Comparison of ENCODE assay signal across 8 cellular contexts in genomic region chr18:711330-711692, GRCh38. TPM values are rescaled to one million over a fixed set of nuclear protein-coding genes. Genes with fewer than 3 reads are reported as not detected.
DNase-seq lines count a peak whose midpoint lies in the region; ATAC-seq, FAIRE-seq and TF ChIP-seq lines count a peak whose summit lies in the region.

No MANE protein-coding gene starts in this region.

- TF ChIP-seq POLR2A in body of pancreas (IDR thresholded peaks at IDR 0.05), result no peak
- TF ChIP-seq POLR2A in HepG2 (IDR thresholded peaks at IDR 0.05; ENCODE audit: insufficient read depth in 1 of 2, low read depth in 2 of 2, low read length in 2 of 2), result no peak

- POLR2A ChIA-PET in HepG2 (lab: Yijun Ruan, JAX), result interaction anchor here (0.6 to 1.4 kb wide), 3 partner anchors 9 to 28 kb away, joined by 3 to 5 read pairs (median 5); no protein-coding TSS in a partner anchor

- no peak for DNase-seq in activated naive CD4-positive, alpha-beta T cell treated with anti-CD3 and anti-CD28 coated beads for 36 hours
- no peak for DNase-seq in activated naive CD4-positive, alpha-beta T cell (lab: John Stamatoyannopoulos, UW)
- no peak for DNase-seq in body of pancreas
- no peak for DNase-seq in HepG2 (ENCODE audit: low spot score)
- no peak for DNase-seq in tibial artery
- no peak for DNase-seq in KG1 (lab: John Stamatoyannopoulos, UW)
- DNase-seq in HT-29 (ENCODE audit: low spot score), result no peak

- H3K79me2 ChIP-seq in HepG2 (ENCODE audit: insufficient read depth, low read length), result peaks cover 38% of the 10 kb centered on the region

- H4K20me1 ChIP-seq in HepG2 (ENCODE audit: insufficient read depth, low read length), result no peaks in the 10 kb centered on the region

- H3K9me3 Mint-ChIP-seq in activated naive CD4-positive, alpha-beta T cell treated with anti-CD3 and anti-CD28 coated beads for 36 hours, result no peaks in the 10 kb centered on the region

- peak overlapping the region; percentile 96 for H3K4me2 ChIP-seq in HepG2 (ENCODE audit: low read depth, low read length)

- peak overlapping the region; percentile 74 for H3K4me3 ChIP-seq in HUES6 (ENCODE audit: low read depth, low read length)
- H3K4me3 ChIP-seq in body of pancreas, result peak overlapping the region in 1 of 2 donors; percentile 38
- peak overlapping the region; percentile 65 to 79 (median 72) for H3K4me3 ChIP-seq in HepG2 (replicated peaks in 1 of 3; ENCODE audit: insufficient read depth in 1 of 3, low read depth in 2 of 3, low read length in 3 of 3)
- H3K4me3 ChIP-seq in tibial artery, result peak overlapping the region; percentile 65 to 67

- no peak for ATAC-seq in body of pancreas
- ATAC-seq in HepG2, result no peak

- no peak overlapping the region for H2AFZ ChIP-seq in HepG2 (ENCODE audit: low read length)

- no peak for FAIRE-seq in HepG2 (lab: Jason Lieb, UNC)

- WGBS in body of pancreas, 2 donors, result 14 to 31% methylated on average over 6 to 8 of the region's 8 CpGs
- WGBS in HepG2 (ENCODE audit: low lambda C conversion rate), result 32% methylated on average over 8 of the region's 8 CpGs

- H3K36me3 Mint-ChIP-seq in activated naive CD4-positive, alpha-beta T cell treated with anti-CD3 and anti-CD28 coated beads for 36 hours (ENCODE audit: low read depth), result peaks cover 28% of the 10 kb centered on the region

- intact Hi-C loops in activated naive CD4-positive, alpha-beta T cell treated with anti-CD3 and anti-CD28 coated beads for 36 hours (cut with micrococcal nuclease), result loop anchor here (2.0 kb wide), 2 partner anchors 17 to 87 kb away; no protein-coding TSS in a partner anchor
- intact Hi-C loops in body of pancreas (cut with DNase I) (no loop called here), HepG2 (cut with micrococcal nuclease; ENCODE audit: unreplicated experiment) (loop anchor here (2.0 kb wide), 1 partner anchor 53 kb away; no protein-coding TSS in a partner anchor), tibial artery (cut with DNase I; ENCODE audit: low total_unique reads) (loop anchor here (5.0 to 10.0 kb wide), 2 partner anchors 57 to 101 kb away; partner anchors contain the start of genes TYMS and YES1)

- peak overlapping the region; percentile 75 for H3K27ac Mint-ChIP-seq in activated naive CD4-positive, alpha-beta T cell treated with anti-CD3 and anti-CD28 coated beads for 36 hours

- in situ Hi-C loops in HepG2 (cut with HindIII; ENCODE audit: extremely low pct_ligation_motif_present, low pct_unique_long_range_greater_than_20kb), result no loop called here

- H3K36me3 ChIP-seq in HUES6 (ENCODE audit: control insufficient read depth, insufficient read depth, low read length) (peaks cover 10% of the 10 kb centered on the region), body of pancreas (replicated peaks in 1 of 2; ENCODE audit: insufficient read depth in 1 of 2, low read depth in 2 of 2) (no peaks in the 10 kb centered on the region), HepG2 (replicated peaks in 1 of 2; ENCODE audit: control insufficient read depth in 1 of 2, insufficient read depth in 2 of 2, low read length in 2 of 2) (peaks cover 0 to 13% of the 10 kb centered on the region in 2 experiments; a peak in 4 of 5 replicates), tibial artery (peaks cover 0 to 15% (median 0%) of the 10 kb centered on the region in 3 donors)

- TF ChIP-seq CTCF in body of pancreas (IDR thresholded peaks at IDR 0.05) (no peak), HepG2 (CRISPR knock-in tag; IDR thresholded peaks at IDR 0.05) (no peak), tibial artery (IDR thresholded peaks at IDR 0.05) (no peak)

- H3K27me3 ChIP-seq in HUES6 (ENCODE audit: control insufficient read depth, insufficient read depth, low read length) (no peaks in the 10 kb centered on the region), body of pancreas (no peaks in the 10 kb centered on the region), HepG2 (ENCODE audit: control insufficient read depth in 1 of 2, insufficient read depth in 2 of 2, low read length in 2 of 2) (no peaks in the 10 kb centered on the region), tibial artery (no peaks in the 10 kb centered on the region)

- H3K9me3 ChIP-seq in HUES6 (ENCODE audit: control insufficient read depth, insufficient read depth, low read depth, low read length) (no peaks in the 10 kb centered on the region), body of pancreas (no peaks in the 10 kb centered on the region), HepG2 (ENCODE audit: low read length) (no peaks in the 10 kb centered on the region), tibial artery (no peaks in the 10 kb centered on the region)

- no peak for TF ChIP-seq RAD21 in HepG2 (CRISPR knock-in tag; IDR thresholded peaks at IDR 0.05)

- H3K27ac ChIP-seq in HUES6 (ENCODE audit: low read depth, low read length) (no peak overlapping the region), body of pancreas (peak overlapping the region; percentile 64 to 86 (median 84)), HepG2 (ENCODE audit: extremely low read length, insufficient read depth, low read length) (peak overlapping the region; percentile 70), tibial artery (peak overlapping the region; percentile 67 to 78)

- H3K9ac ChIP-seq in HUES6 (ENCODE audit: low read length) (peak overlapping the region; percentile 90), HepG2 (ENCODE audit: insufficient read depth, low read depth, low read length) (peak overlapping the region; percentile 82)

- peak overlapping the region; percentile 78 for H3K4me3 Mint-ChIP-seq in activated naive CD4-positive, alpha-beta T cell treated with anti-CD3 and anti-CD28 coated beads for 36 hours

- H3K4me1 ChIP-seq in HUES6 (ENCODE audit: control insufficient read depth, insufficient read depth, low read length) (no peaks in the 10 kb centered on the region), body of pancreas (peaks cover 22% of the 10 kb centered on the region), HepG2 (ENCODE audit: insufficient read depth, low read length) (peaks cover 23% of the 10 kb centered on the region), tibial artery (peaks cover 0 to 18% (median 7%) of the 10 kb centered on the region in 4 donors)

- peaks cover 48% of the 10 kb centered on the region for H3K4me1 Mint-ChIP-seq in activated naive CD4-positive, alpha-beta T cell treated with anti-CD3 and anti-CD28 coated beads for 36 hours (ENCODE audit: low read depth)

- CTCF ChIA-PET in activated naive CD4-positive, alpha-beta T cell treated with anti-CD3 and anti-CD28 coated beads for 36 hours (lab: Charles Lee), result interaction anchor here (0.7 to 4.9 kb wide), 3 partner anchors 92 to 128 kb away, joined by 3 to 24 read pairs (median 8); no protein-coding TSS in a partner anchor
- CTCF ChIA-PET in HepG2 (lab: Yijun Ruan, JAX; ENCODE audit: low intra/inter-chr PET ratio, low total read pairs), result interaction anchor here (1.3 kb wide), 1 partner anchor 128 kb away, joined by 6 read pairs; no protein-coding TSS in a partner anchor

- TF ChIP-seq EP300 in HepG2 (IDR thresholded peaks at IDR 0.05; ENCODE audit: low read depth in 2 of 2, low read length in 2 of 2) (no peak), HepG2 (CRISPR knock-in tag; IDR thresholded peaks at IDR 0.05; ENCODE audit: borderline replicate concordance) (no peak)

- BruUV-seq in HepG2 (replicated peaks; lab: Mats Ljungman, UMichigan), result no TSS peak

- H3K27me3 Mint-ChIP-seq in activated naive CD4-positive, alpha-beta T cell treated with anti-CD3 and anti-CD28 coated beads for 36 hours (ENCODE audit: low read depth), result no peaks in the 10 kb centered on the region

RNA-seq across cellular contexts. Expression of gene ENOSF1, which starts 1.1 kb away (rescaled TPM):
- total RNA-seq in activated naive CD4-positive, alpha-beta T cell treated with anti-CD3 and anti-CD28 coated beads for 36 hours, result 10 to 100 TPM; 61.3 to 66.1 TPM
- total RNA-seq in body of pancreas, result 10 to 100 TPM; 59.7 to 62.3 TPM
- total RNA-seq in HepG2 (2016; rRNA removed; fragmentation: Illumina TruSeq; extraction: Trizol), result 21.1 and 37.6 TPM in 2 replicates
- total RNA-seq in HepG2 (2016; cell fraction: cytosol; rRNA removed; fragmentation: Illumina TruSeq; extraction: Trizol; ENCODE audit: low read depth), result 8.2 and 9.8 TPM in 2 replicates
- 25.4 and 34.5 TPM in 2 replicates for total RNA-seq in HepG2 (2016; cell fraction: insoluble cytoplasmic fraction; rRNA removed; fragmentation: Illumina TruSeq; extraction: Trizol)
- total RNA-seq in HepG2 (2016; cell fraction: membrane; rRNA removed; fragmentation: Illumina TruSeq; extraction: Trizol), result 8.9 and 9.6 TPM in 2 replicates
- total RNA-seq in HepG2 (2016; cell fraction: nucleus; rRNA removed; fragmentation: Illumina TruSeq; extraction: Trizol), result 59.4 and 77.1 TPM in 2 replicates
- 38.2 and 40.1 TPM in 2 replicates for polyA plus RNA-seq in HepG2 (2011; rRNA removed)
- polyA plus RNA-seq in HepG2 (2011; cell fraction: cytosol; rRNA removed), result 10.1 and 10.8 TPM in 2 replicates
- polyA plus RNA-seq in HepG2 (2011; cell fraction: nucleus; rRNA removed), result 182 and 188 TPM in 2 replicates
- polyA plus RNA-seq in HepG2 (2012), result 22.6 and 32.9 TPM in 2 replicates
- 2.2 and 3.1 TPM in 2 replicates for polyA plus RNA-seq in HepG2 (2016; cell fraction: cytosol; fragmentation: Illumina TruSeq; extraction: Trizol; ENCODE audit: low read depth)
- polyA plus RNA-seq in HepG2 (2016; cell fraction: insoluble cytoplasmic fraction; fragmentation: Illumina TruSeq; extraction: Trizol; ENCODE audit: low read depth), result 23.8 and 27.2 TPM in 2 replicates
- 6.1 and 7.0 TPM in 2 replicates for polyA plus RNA-seq in HepG2 (2016; cell fraction: membrane; fragmentation: Illumina TruSeq; extraction: Trizol; ENCODE audit: low read depth)
- 131 and 139 TPM in 2 replicates for polyA plus RNA-seq in HepG2 (2016; cell fraction: nucleus; fragmentation: Illumina TruSeq; extraction: Trizol; ENCODE audit: insufficient read depth, low read depth)
- 73.7 and 121 TPM in 2 replicates for polyA minus RNA-seq in HepG2 (2011; rRNA and poly(A)+ RNA removed; ENCODE audit: low replicate concordance)
- polyA minus RNA-seq in HepG2 (2011; cell fraction: cytosol; rRNA and poly(A)+ RNA removed), result 8.3 and 11.0 TPM in 2 replicates
- polyA minus RNA-seq in HepG2 (2011; cell fraction: nucleus; rRNA and poly(A)+ RNA removed), result 137 and 147 TPM in 2 replicates
- 75.1 and 85.1 TPM in 2 replicates for total RNA-seq in HT-29 (2014; rRNA removed; shearing (Covaris generic))

RNA-seq across cellular contexts. Expression of gene TYMS, which starts 53.9 kb away (rescaled TPM):
- total RNA-seq in activated naive CD4-positive, alpha-beta T cell treated with anti-CD3 and anti-CD28 coated beads for 36 hours, result 100 to 1,000 TPM; 315 to 325 TPM
- total RNA-seq in body of pancreas, result 1 to 10 TPM; 1.8 to 7.6 TPM
- 80.1 and 186 TPM in 2 replicates for total RNA-seq in HepG2 (2016; rRNA removed; fragmentation: Illumina TruSeq; extraction: Trizol)
- 27.2 and 31.4 TPM in 2 replicates for total RNA-seq in HepG2 (2016; cell fraction: cytosol; rRNA removed; fragmentation: Illumina TruSeq; extraction: Trizol; ENCODE audit: low read depth)
- total RNA-seq in HepG2 (2016; cell fraction: insoluble cytoplasmic fraction; rRNA removed; fragmentation: Illumina TruSeq; extraction: Trizol), result 77.9 and 183 TPM in 2 replicates
- 91.3 and 92.9 TPM in 2 replicates for total RNA-seq in HepG2 (2016; cell fraction: membrane; rRNA removed; fragmentation: Illumina TruSeq; extraction: Trizol)
- 89.4 and 101 TPM in 2 replicates for total RNA-seq in HepG2 (2016; cell fraction: nucleus; rRNA removed; fragmentation: Illumina TruSeq; extraction: Trizol)
- 84.9 and 106 TPM in 2 replicates for polyA plus RNA-seq in HepG2 (2011; rRNA removed)
- polyA plus RNA-seq in HepG2 (2011; cell fraction: cytosol; rRNA removed), result 66.6 and 93.1 TPM in 2 replicates
- 30.9 and 37.2 TPM in 2 replicates for polyA plus RNA-seq in HepG2 (2011; cell fraction: nucleus; rRNA removed)
- polyA plus RNA-seq in HepG2 (2012), result 69.5 and 111 TPM in 2 replicates
- polyA plus RNA-seq in HepG2 (2016; cell fraction: cytosol; fragmentation: Illumina TruSeq; extraction: Trizol; ENCODE audit: low read depth), result 61.0 and 61.1 TPM in 2 replicates
- 396 and 406 TPM in 2 replicates for polyA plus RNA-seq in HepG2 (2016; cell fraction: insoluble cytoplasmic fraction; fragmentation: Illumina TruSeq; extraction: Trizol; ENCODE audit: low read depth)
- polyA plus RNA-seq in HepG2 (2016; cell fraction: membrane; fragmentation: Illumina TruSeq; extraction: Trizol; ENCODE audit: low read depth), result 107 and 113 TPM in 2 replicates
- 245 and 246 TPM in 2 replicates for polyA plus RNA-seq in HepG2 (2016; cell fraction: nucleus; fragmentation: Illumina TruSeq; extraction: Trizol; ENCODE audit: insufficient read depth, low read depth)
- 242 and 518 TPM in 2 replicates for polyA minus RNA-seq in HepG2 (2011; rRNA and poly(A)+ RNA removed; ENCODE audit: low replicate concordance)
- polyA minus RNA-seq in HepG2 (2011; cell fraction: cytosol; rRNA and poly(A)+ RNA removed), result 59.7 and 82.7 TPM in 2 replicates
- polyA minus RNA-seq in HepG2 (2011; cell fraction: nucleus; rRNA and poly(A)+ RNA removed), result 20.8 and 28.3 TPM in 2 replicates
- 49.2 and 56.4 TPM in 2 replicates for total RNA-seq in HT-29 (2014; rRNA removed; shearing (Covaris generic))
